ENCODE assay signal across 20 cellular contexts in genomic region chr20:51634257-51634656, GRCh38.
A peak's percentile ranks its signal among the peaks of the same experiment; 100 is the strongest.
DNase-seq lines count a peak whose midpoint lies in the region; ATAC-seq and TF ChIP-seq lines count a peak whose summit lies in the region.
"Had no signal": no experiment of that assay in that cellular context is flagged by ENCODE, and none has a peak within 500 bp of the region (broad histone marks: within the 10 kb centered on the region; RNA-seq: fewer than 3 reads in every experiment).

No MANE protein-coding gene starts in this region.

- H3K27ac ChIP-seq in BLaER1 treated with 17β-estradiol and CSF1 and Interleukin-3, amounts not matched to agents 10 nM and 100 nM: peak overlapping the region in 6 of 11 experiments; percentile 33 to 86 (median 60); a peak in 10 of 22 replicates
- H3K27ac ChIP-seq in ascending aorta: peak overlapping the region; percentile 42 to 57
- H3K27ac ChIP-seq: 22Rv1, C4-2B, GM23248 had no signal

- H3K4me2 ChIP-seq in BLaER1 treated with 17β-estradiol and CSF1 and Interleukin-3, amounts not matched to agents 10 nM and 100 nM: peak overlapping the region in 9 of 11 experiments; percentile 18 to 76 (median 66); a peak in 18 of 22 replicates

- H3K36me3 ChIP-seq in BLaER1 treated with 17β-estradiol and CSF1 and Interleukin-3, amounts not matched to agents 10 nM and 100 nM: no peaks in the 10 kb centered on the region; a peak in 1 of 22 replicates
- H3K36me3 ChIP-seq in ascending aorta: peaks cover 0 to 10% of the 10 kb centered on the region in 2 donors

- H3K27me3 ChIP-seq in BLaER1 treated with 17β-estradiol and CSF1 and Interleukin-3, amounts not matched to agents 10 nM and 100 nM: peaks cover 0 to 36% (median 0%) of the 10 kb centered on the region in 11 experiments; a peak in 4 of 22 replicates
- H3K27me3 ChIP-seq in ascending aorta: no peaks in the 10 kb centered on the region

- no peak for TF ChIP-seq CTCF in ascending aorta (IDR thresholded peaks at IDR 0.05)

- intact Hi-C loops in ascending aorta (cut with DNase I) (loop anchor here (5.0 kb wide), 3 partner anchors 67 to 187 kb away; no protein-coding TSS in a partner anchor), posterior vena cava (cut with DNase I) (no loop called here)

- peaks cover 0 to 27% (median 0%) of the 10 kb centered on the region in 11 experiments; a peak in 3 of 22 replicates for H4K20me1 ChIP-seq in BLaER1 treated with 17β-estradiol and CSF1 and Interleukin-3, amounts not matched to agents 10 nM and 100 nM

- H3K9me3 ChIP-seq in BLaER1 treated with 17β-estradiol and CSF1 and Interleukin-3, amounts not matched to agents 10 nM and 100 nM (replicated peaks in 1 of 11): no peaks in the 10 kb centered on the region; a peak in 1 of 22 replicates
- no peaks in the 10 kb centered on the region for H3K9me3 ChIP-seq in ascending aorta
- H3K9me3 ChIP-seq: HAP-1 had no signal

- DNase-seq in NCI-H2171 treated with DMSO at 0.1 percent for 48 hours (lab: John Stamatoyannopoulos, UW): peak; percentile 20
- no peak for DNase-seq in NCI-H2171 (lab: John Stamatoyannopoulos, UW)
- DNase-seq in ascending aorta (ENCODE audit: low spot score in 2 of 2): no peak
- DNase-seq in posterior vena cava (ENCODE audit: low spot score): peak; percentile 35
- no peak for DNase-seq in NCI-H2227 (lab: John Stamatoyannopoulos, UW; ENCODE audit: unreplicated experiment)
- DNase-seq: Calu3; CD8-positive, alpha-beta memory T cell; DMS153; GM23248; Kasumi-1; NCI-H1694; NCI-H2081 treated with DMSO at 0.1 percent for 48 hours; SIG-M5 had no signal

- peaks cover 24 to 63% (median 55%) of the 10 kb centered on the region in 10 experiments for H3K4me1 ChIP-seq in BLaER1 treated with 17β-estradiol and CSF1 and Interleukin-3, amounts not matched to agents 10 nM and 100 nM
- peaks cover 15 to 21% of the 10 kb centered on the region in 2 donors for H3K4me1 ChIP-seq in ascending aorta
- H3K4me1 ChIP-seq: HAP-1 had no signal

- peak overlapping the region in 4 of 11 experiments; percentile 16 to 45 (median 24); a peak in 5 of 22 replicates for H3K9ac ChIP-seq in BLaER1 treated with 17β-estradiol and CSF1 and Interleukin-3, amounts not matched to agents 10 nM and 100 nM
- H3K9ac ChIP-seq: GM23248 had no signal

- ATAC-seq in HG02840 (IDR thresholded peaks at IDR 0.05; ENCODE audit: low FRiP score, unreplicated experiment): no peak
- ATAC-seq in GM19463 (IDR thresholded peaks at IDR 0.05; ENCODE audit: unreplicated experiment): no peak
- ATAC-seq: SK-N-SH treated with all-trans-retinoic acid at 6 μM for 48 hours had no signal

- no peak overlapping the region for H3K4me3 ChIP-seq in BLaER1 treated with 17β-estradiol and CSF1 and Interleukin-3, amounts not matched to agents 10 nM and 100 nM
- no peak overlapping the region for H3K4me3 ChIP-seq in ascending aorta
- H3K4me3 ChIP-seq: GM23248, HAP-1 had no signal

Comparison
In these comparisons a context has a peak if more than half of its experiments do, and no peak if none do; other contexts are left out.
1. DNase-seq: peak in NCI-H2171 treated with DMSO at 0.1 percent for 48 hours (single experiment) and posterior vena cava (single experiment); none in NCI-H2171 (single experiment), ascending aorta (0 of 2) and NCI-H2227 (single experiment).